21 cellular contexts compared by ENCODE assay signal in the genomic region with DNA sequence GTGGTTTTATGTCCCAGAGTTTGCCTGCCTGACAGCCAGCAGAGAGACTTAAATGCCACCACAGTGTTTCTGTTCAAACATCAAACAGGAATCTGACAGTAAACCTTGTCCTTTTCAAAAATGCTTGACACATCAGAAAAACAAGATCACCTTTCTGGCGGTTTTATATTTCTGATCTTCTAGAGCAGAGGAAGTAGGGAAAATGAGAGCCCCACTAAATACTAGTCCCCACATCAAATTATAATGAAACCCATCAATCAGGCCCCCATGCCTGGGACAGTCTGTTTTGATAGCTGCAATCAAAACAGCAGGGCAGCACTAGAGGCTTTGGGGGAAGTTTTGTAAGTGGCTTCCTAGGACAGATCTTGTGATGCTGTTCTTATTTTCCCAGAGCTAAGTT.
"Had no signal": no experiment of that assay in that cellular context is flagged by ENCODE, and none has a peak within 500 bp of the region (broad histone marks: within the 10 kb centered on the region; RNA-seq: fewer than 3 reads in every experiment).

No MANE protein-coding gene starts in this region.

- H3K27ac Mint-ChIP-seq: activated T-helper 1 cell treated with anti-CD3 and anti-CD28 coated beads, Interleukin-12 subunit alpha, Interleukin-12 subunit beta, Interleukin-2, Interleukin-4 antibody, amounts not matched to agents 30 ng/mL and 10 ng/mL and 1 ng/mL, durations not matched to agents 14 hours and 24 hours and 36 hours; natural killer cell; T-helper 17 cell had no signal

- H3K27me3 ChIP-seq: adrenal gland, cardiac muscle cell, gastroesophageal sphincter, right atrium auricular region had no signal

- H3K27ac ChIP-seq: adrenal gland, cardiac muscle cell, epithelial cell of prostate, gastroesophageal sphincter, right atrium auricular region, skin epidermis had no signal

- H3K36me3 Mint-ChIP-seq: natural killer cell had no signal

- H3K4me3 Mint-ChIP-seq: activated T-helper 1 cell treated with anti-CD3 and anti-CD28 coated beads, Interleukin-12 subunit alpha, Interleukin-12 subunit beta, Interleukin-2, Interleukin-4 antibody, amounts not matched to agents 30 ng/mL and 10 ng/mL and 1 ng/mL, durations not matched to agents 14 hours and 24 hours and 36 hours; natural killer cell; T-helper 17 cell had no signal

- ATAC-seq: gastroesophageal sphincter, left lobe of liver, mucosa of descending colon, natural killer cell, T-helper 17 cell had no signal

- H3K4me1 Mint-ChIP-seq: natural killer cell had no signal

- H3K9me3 Mint-ChIP-seq: natural killer cell had no signal

- DNase-seq: activated CD4-positive, alpha-beta T cell treated with anti-CD3 and anti-CD28 coated beads for 48 hours; activated CD8-positive, alpha-beta memory T cell treated with anti-CD3 and anti-CD28 coated beads, Interleukin-2, amount 50 U/mL, for 48 hours; activated naive CD4-positive, alpha-beta T cell; adrenal gland; mammary epithelial cell; mucosa of descending colon; natural killer cell; nucleus accumbens; posterior cingulate gyrus; stimulated activated CD4-positive, alpha-beta T cell treated with anti-CD3 and anti-CD28 coated beads, Interleukin-15, amount 100 ng/mL, for 24 hours; stimulated activated CD4-positive, alpha-beta T cell treated with anti-CD3 and anti-CD28 coated beads, Interleukin-4, amount 100 ng/mL, for 24 hours; stimulated activated naive CD4-positive, alpha-beta T cell; T-helper 17 cell; trophoblast cell had no signal

- H3K4me1 ChIP-seq: adrenal gland, right atrium auricular region had no signal

- H3K4me3 ChIP-seq: adrenal gland, cardiac muscle cell, gastroesophageal sphincter, mucosa of descending colon, right atrium auricular region, skin epidermis had no signal

- H3K36me3 ChIP-seq: adrenal gland, cardiac muscle cell, gastroesophageal sphincter, right atrium auricular region had no signal

- H3K9me3 ChIP-seq: adrenal gland, gastroesophageal sphincter, mucosa of descending colon, right atrium auricular region had no signal
